ENCODE assay signal across 22 cellular contexts in the genomic region with DNA sequence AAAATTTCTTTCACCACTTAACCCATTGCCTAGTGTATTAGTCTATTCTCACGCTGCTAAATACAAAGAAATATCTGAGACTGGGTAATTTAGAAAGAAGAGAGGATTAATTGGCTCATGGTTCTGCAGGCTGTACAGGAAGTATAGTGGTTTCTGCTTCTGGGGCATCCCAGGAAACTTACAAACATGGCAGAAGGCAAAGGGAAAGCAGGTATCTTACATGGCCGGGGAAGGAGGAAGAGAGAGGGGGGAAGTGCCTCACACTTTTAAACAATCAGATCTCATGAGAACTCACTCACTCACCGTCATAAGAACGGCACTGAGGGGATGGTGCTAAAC.
A peak's percentile ranks its signal among the peaks of the same experiment; 100 is the strongest.
DNase-seq lines count a peak whose midpoint lies in the region; FAIRE-seq and TF ChIP-seq lines count a peak whose summit lies in the region.
"Had no signal": no experiment of that assay in that cellular context is flagged by ENCODE, and none has a peak within 500 bp of the region (broad histone marks: within the 10 kb centered on the region; RNA-seq: fewer than 3 reads in every experiment).

No MANE protein-coding gene starts in this region.

- DNase-seq in astrocyte (ENCODE audit: low read depth) (no peak), mesenchymal stem cell (no peak), tibial nerve (ENCODE audit: low spot score in 2 of 2) (no peak), anterior cingulate cortex (lab: John Stamatoyannopoulos, UW) (no peak), GF-D8 (lab: John Stamatoyannopoulos, UW) (no peak), kidney (no peak)
- DNase-seq: 8988T; CD8-positive, alpha-beta memory T cell; GOT3; Karpas-422; MM.1S; NCI-H1105 treated with DMSO at 0.1 percent for 48 hours; NCI-H187; NCI-H446; T-helper 1 cell had no signal

- H3K14ac ChIP-seq in mesenchymal stem cell (ENCODE audit: low read length in 2 of 2), result no peak overlapping the region

- no peaks in the 10 kb centered on the region for H4K20me1 ChIP-seq in KMS-11 (ENCODE audit: insufficient read depth)
- H4K20me1 ChIP-seq in astrocyte (ENCODE audit: insufficient read depth, low read length), result no peaks in the 10 kb centered on the region
- H4K20me1 ChIP-seq: BLaER1 treated with 17β-estradiol and CSF1 and Interleukin-3, amounts not matched to agents 10 nM and 100 nM had no signal

- peak overlapping the region in 1 of 2 experiments; percentile 4 for H3K4ac ChIP-seq in mesenchymal stem cell (ENCODE audit: low read depth in 1 of 2, low read length in 2 of 2)

- peak overlapping the region; percentile 72 to 85 for H2BK12ac ChIP-seq in mesenchymal stem cell (ENCODE audit: low read length in 2 of 2)

- H3K4me1 ChIP-seq in ACC112 (ENCODE audit: control insufficient read depth, insufficient read depth, low read length, unreplicated experiment) (peaks cover 19% of the 10 kb centered on the region), KMS-11 (ENCODE audit: low read depth, poor library complexity, severe bottlenecking) (peaks cover 19% of the 10 kb centered on the region), astrocyte (ENCODE audit: insufficient read depth, low read length) (peaks cover 28% of the 10 kb centered on the region), mesenchymal stem cell (ENCODE audit: control insufficient read depth, insufficient read depth, low read depth, low read length) (peaks cover 8% of the 10 kb centered on the region), tibial nerve (no peaks in the 10 kb centered on the region), kidney (ENCODE audit: control insufficient read depth in 1 of 2, insufficient read depth in 1 of 2, low read depth in 1 of 2, low read length in 2 of 2) (no peaks in the 10 kb centered on the region)
- H3K4me1 ChIP-seq: BLaER1 treated with 17β-estradiol and CSF1 and Interleukin-3, amounts not matched to agents 10 nM and 100 nM had no signal

- no peak overlapping the region for H2BK120ac ChIP-seq in mesenchymal stem cell (ENCODE audit: low read depth, low read length)

- H2AK5ac ChIP-seq in mesenchymal stem cell (ENCODE audit: low read length, severe bottlenecking), result peak overlapping the region; percentile 86

- intact Hi-C loops in kidney (cut with DNase I), result no loop called here

- no peaks in the 10 kb centered on the region for H3K79me1 ChIP-seq in mesenchymal stem cell (replicated peaks; ENCODE audit: low read length, poor library complexity, severe bottlenecking)

- no peaks in the 10 kb centered on the region for H3K27me3 Mint-ChIP-seq in astrocyte (ENCODE audit: low read depth, unreplicated experiment)
- H3K27me3 Mint-ChIP-seq: CD8-positive, alpha-beta memory T cell had no signal

- no peak for TF ChIP-seq EP300 in tibial nerve (IDR thresholded peaks at IDR 0.05)

- peak overlapping the region; percentile 45 for H2BK5ac ChIP-seq in mesenchymal stem cell (ENCODE audit: low read depth, low read length, poor library complexity, severe bottlenecking)

- H3K4me3 ChIP-seq in ACC112 (ENCODE audit: low read depth, low read length) (no peak overlapping the region), KMS-11 (IDR thresholded peaks at IDR 0.05; ENCODE audit: insufficient read depth, low read depth, low read length) (no peak overlapping the region), astrocyte (ENCODE audit: insufficient read depth, low read depth, low read length) (peak overlapping the region; percentile 4), mesenchymal stem cell (ENCODE audit: insufficient read depth in 1 of 2, low read depth in 1 of 2, low read length in 2 of 2) (no peak overlapping the region), tibial nerve (no peak overlapping the region), kidney (ENCODE audit: low read length in 2 of 2) (no peak overlapping the region)
- H3K4me3 ChIP-seq: BLaER1 treated with 17β-estradiol and CSF1 and Interleukin-3, amounts not matched to agents 10 nM and 100 nM; SK-N-MC had no signal

- H3K9me3 ChIP-seq in astrocyte (ENCODE audit: insufficient read depth, low read depth, low read length) (no peaks in the 10 kb centered on the region), mesenchymal stem cell (ENCODE audit: control insufficient read depth, low read length) (no peaks in the 10 kb centered on the region), tibial nerve (no peaks in the 10 kb centered on the region), kidney (ENCODE audit: control insufficient read depth in 1 of 2, low read length in 2 of 2) (no peaks in the 10 kb centered on the region)
- H3K9me3 ChIP-seq: BLaER1 treated with 17β-estradiol and CSF1 and Interleukin-3, amounts not matched to agents 10 nM and 100 nM had no signal

- peak overlapping the region; percentile 22; the same call in 1 of the 2 replicates for H3K4me2 ChIP-seq in KMS-11
- peak overlapping the region; percentile 81 for H3K4me2 ChIP-seq in astrocyte (ENCODE audit: low read length)
- no peak overlapping the region for H3K4me2 ChIP-seq in mesenchymal stem cell (ENCODE audit: low read length, poor library complexity, severe bottlenecking)

- H4K91ac ChIP-seq in mesenchymal stem cell (ENCODE audit: low read length), result no peak overlapping the region

- TF ChIP-seq POLR2A in tibial nerve (IDR thresholded peaks at IDR 0.05), result no peak

- TF ChIP-seq CTCF in KMS-11 (conservative IDR thresholded peaks at IDR 0.05; ENCODE audit: low read depth, low read length), result no peak
- TF ChIP-seq CTCF in astrocyte (IDR thresholded peaks at IDR 0.05; ENCODE audit: insufficient read depth, low read depth, low read length), result no peak
- TF ChIP-seq CTCF in tibial nerve (IDR thresholded peaks at IDR 0.05), result no peak
- TF ChIP-seq CTCF in kidney (IDR thresholded peaks at IDR 0.05; ENCODE audit: borderline replicate concordance, extremely low read depth, insufficient read depth), result no peak

- no peak overlapping the region for H2BK15ac ChIP-seq in mesenchymal stem cell (ENCODE audit: low read depth, poor library complexity, severe bottlenecking)

- H4K8ac ChIP-seq in mesenchymal stem cell (ENCODE audit: low read length), result peak overlapping the region; percentile 40

- no peak for FAIRE-seq in astrocyte (lab: Jason Lieb, UNC)
- no peak for FAIRE-seq in kidney (lab: Jason Lieb, UNC)
- FAIRE-seq: D721Med, G401.6, GM12891 had no signal

- WGBS in mesenchymal stem cell, result 32% methylated on average over 3 of the region's 4 CpGs
- 59 to 89% methylated on average over 4 of the region's 4 CpGs for whole genome bisulfite sequencing in tibial nerve, 2 donors

- no peaks in the 10 kb centered on the region for H3K36me3 Mint-ChIP-seq in astrocyte (ENCODE audit: low read depth, unreplicated experiment)
- H3K36me3 Mint-ChIP-seq: CD8-positive, alpha-beta memory T cell had no signal

- peak overlapping the region; percentile 46 to 67 for H3K18ac ChIP-seq in mesenchymal stem cell (ENCODE audit: low read depth in 1 of 2, low read length in 2 of 2)

- no peaks in the 10 kb centered on the region for H3K9me3 Mint-ChIP-seq in astrocyte (ENCODE audit: unreplicated experiment)

- H3K27ac Mint-ChIP-seq in astrocyte (ENCODE audit: unreplicated experiment), result peak overlapping the region; percentile 99
- H3K27ac Mint-ChIP-seq: CD8-positive, alpha-beta memory T cell had no signal

- peak overlapping the region; percentile 76 for H3K27ac ChIP-seq in ACC112 (ENCODE audit: low read depth, low read length)
- H3K27ac ChIP-seq in KMS-11, result no peak overlapping the region
- H3K27ac ChIP-seq in astrocyte (ENCODE audit: low read depth, low read length), result peak overlapping the region; percentile 95
- H3K27ac ChIP-seq in mesenchymal stem cell (ENCODE audit: low read length, poor library complexity, severe bottlenecking), result peak overlapping the region; percentile 88
- no peak overlapping the region for H3K27ac ChIP-seq in tibial nerve
- H3K27ac ChIP-seq in kidney (ENCODE audit: low read depth in 2 of 2, low read length in 2 of 2), result no peak overlapping the region
- H3K27ac ChIP-seq: BLaER1 treated with 17β-estradiol and CSF1 and Interleukin-3, amounts not matched to agents 10 nM and 100 nM; SK-N-MC had no signal

- H3K4me3 Mint-ChIP-seq in astrocyte (ENCODE audit: unreplicated experiment), result no peak overlapping the region
- H3K4me3 Mint-ChIP-seq: CD8-positive, alpha-beta memory T cell had no signal

- H3K36me3 ChIP-seq in ACC112 (ENCODE audit: insufficient read depth, low read length) (no peaks in the 10 kb centered on the region), KMS-11 (ENCODE audit: insufficient read depth) (no peaks in the 10 kb centered on the region), astrocyte (ENCODE audit: insufficient read depth, low read length) (no peaks in the 10 kb centered on the region), mesenchymal stem cell (ENCODE audit: control insufficient read depth in 1 of 2, insufficient read depth in 2 of 2, low read depth in 1 of 2, low read length in 2 of 2) (no peaks in the 10 kb centered on the region), tibial nerve (no peaks in the 10 kb centered on the region), kidney (ENCODE audit: control insufficient read depth in 1 of 2, insufficient read depth in 2 of 2, low read length in 2 of 2) (no peaks in the 10 kb centered on the region)
- H3K36me3 ChIP-seq: BLaER1 treated with 17β-estradiol and CSF1 and Interleukin-3, amounts not matched to agents 10 nM and 100 nM had no signal

- H3K23ac ChIP-seq in mesenchymal stem cell (ENCODE audit: low read length in 2 of 2), result no peak overlapping the region

- no peak overlapping the region for H2AFZ ChIP-seq in ACC112 (ENCODE audit: low read length, unreplicated experiment)
- H2AFZ ChIP-seq in KMS-11 (ENCODE audit: low read depth), result no peak overlapping the region
- H2AFZ ChIP-seq in astrocyte (ENCODE audit: low read depth, low read length), result peak overlapping the region; percentile 53
- no peak overlapping the region for H2AFZ ChIP-seq in mesenchymal stem cell (ENCODE audit: low read depth, low read length)

- no peak overlapping the region for H3K9ac ChIP-seq in KMS-11
- peak overlapping the region; percentile 68 for H3K9ac ChIP-seq in astrocyte (ENCODE audit: low read length)
- peak overlapping the region; percentile 8 for H3K9ac ChIP-seq in mesenchymal stem cell (ENCODE audit: low read length)
- H3K9ac ChIP-seq in kidney (ENCODE audit: low read length in 2 of 2), result no peak overlapping the region
- H3K9ac ChIP-seq: BLaER1 treated with 17β-estradiol and CSF1 and Interleukin-3, amounts not matched to agents 10 nM and 100 nM had no signal

- no peaks in the 10 kb centered on the region for H3K79me2 ChIP-seq in ACC112 (ENCODE audit: control insufficient read depth, insufficient read depth, low read length, unreplicated experiment)
- no peaks in the 10 kb centered on the region for H3K79me2 ChIP-seq in KMS-11 (ENCODE audit: insufficient read depth, low read depth)
- H3K79me2 ChIP-seq in astrocyte (ENCODE audit: insufficient read depth, low read length), result no peaks in the 10 kb centered on the region

- H3K27me3 ChIP-seq in ACC112 (ENCODE audit: insufficient read depth, low read length) (no peaks in the 10 kb centered on the region), KMS-11 (ENCODE audit: insufficient read depth, low read depth) (no peaks in the 10 kb centered on the region), astrocyte (ENCODE audit: insufficient read depth, low read length) (no peaks in the 10 kb centered on the region), mesenchymal stem cell (ENCODE audit: control insufficient read depth in 1 of 2, insufficient read depth in 1 of 2, low read length in 2 of 2) (no peaks in the 10 kb centered on the region), tibial nerve (no peaks in the 10 kb centered on the region)
- H3K27me3 ChIP-seq: BLaER1 treated with 17β-estradiol and CSF1 and Interleukin-3, amounts not matched to agents 10 nM and 100 nM had no signal

- H3K4me1 Mint-ChIP-seq in astrocyte (ENCODE audit: low read depth, unreplicated experiment), result peaks cover 32% of the 10 kb centered on the region
- H3K4me1 Mint-ChIP-seq: CD8-positive, alpha-beta memory T cell had no signal

Comparison
In these comparisons a context has a peak if more than half of its experiments do, and no peak if none do; other contexts are left out.
1. H3K27ac ChIP-seq: peak in ACC112 (single experiment), astrocyte (single experiment) and mesenchymal stem cell (single experiment); none in KMS-11 (single experiment), tibial nerve (0 of 4) and kidney (0 of 2).
2. H3K9ac ChIP-seq: peak in astrocyte (single experiment) and mesenchymal stem cell (single experiment); none in KMS-11 (single experiment) and kidney (0 of 2).